ENCODE assay signal across 9 cellular contexts in the genomic region with DNA sequence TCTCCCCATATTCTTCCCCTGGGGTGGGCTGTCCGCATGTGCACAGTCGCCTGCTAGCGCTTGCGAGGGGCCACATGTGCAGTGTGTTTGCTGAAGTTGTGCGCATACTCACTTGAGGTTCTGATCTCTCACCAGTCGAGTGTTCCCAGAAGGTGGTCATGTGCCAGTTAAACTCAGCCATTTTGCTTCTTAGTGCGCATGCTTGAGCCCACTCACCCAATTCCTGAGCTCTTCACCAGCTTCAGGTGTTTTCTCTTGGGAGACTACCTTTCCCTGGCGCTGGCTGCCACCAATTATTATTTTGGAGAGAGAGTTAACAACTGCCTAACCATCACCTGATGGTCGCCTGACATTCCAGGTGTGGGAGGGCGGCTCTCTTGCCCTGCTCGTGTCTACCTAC. TPM values are rescaled to one million over a fixed set of nuclear protein-coding genes. Genes with fewer than 3 reads are reported as not detected.
"Had no signal": no experiment of that assay in that cellular context is flagged by ENCODE, and none has a peak within 500 bp of the region (broad histone marks: within the 10 kb centered on the region; RNA-seq: fewer than 3 reads in every experiment).

No MANE protein-coding gene starts in this region.

- H3K9ac ChIP-seq: GM23248 had no signal

- FAIRE-seq: HepG2 had no signal

- H3K27ac Mint-ChIP-seq: H9, IgD-negative memory B cell had no signal

- H3K4me3 ChIP-seq: GM23248 had no signal

- ATAC-seq: HepG2 had no signal

- H3K4me3 Mint-ChIP-seq: IgD-negative memory B cell had no signal

- DNase-seq: GM23248, H9, HCEC 1CT, KG1 had no signal

- H2AFZ ChIP-seq: GM23248 had no signal

- H3K4me1 Mint-ChIP-seq: IgD-negative memory B cell had no signal

- H3K27ac ChIP-seq: GM23248, HL-60 had no signal

RNA-seq across cellular contexts. Expression of a gene that starts 25.2 kb away (rescaled TPM):
- total RNA-seq: GM23248, H4, H9, HT1080 had no signal
- polyA plus RNA-seq: GM23248, IgD-negative memory B cell had no signal
